Comparison of ENCODE assay signal across 10 cellular contexts in the genomic region with DNA sequence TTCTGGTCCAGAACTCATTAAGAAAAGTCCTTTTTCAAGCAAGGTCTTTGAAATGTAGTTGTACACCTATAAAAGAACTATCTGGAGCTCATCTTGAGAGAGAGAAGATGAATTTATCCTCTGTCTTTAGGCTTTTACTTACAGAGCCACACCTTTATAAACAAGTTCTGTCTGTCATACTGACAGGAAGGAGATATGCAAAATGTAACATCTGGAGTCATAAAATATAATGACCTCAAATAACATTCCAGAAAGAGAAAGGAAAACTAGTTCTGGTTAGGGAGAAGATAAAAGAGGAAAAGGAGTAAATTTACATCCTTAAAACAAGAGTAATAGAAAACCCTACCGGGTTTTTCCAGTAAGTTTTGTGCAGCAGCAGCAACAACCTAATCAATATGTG. TPM values are rescaled to one million over a fixed set of nuclear protein-coding genes. Genes with fewer than 3 reads are reported as not detected.
DNase-seq lines count a peak whose midpoint lies in the region; ATAC-seq and TF ChIP-seq lines count a peak whose summit lies in the region.
"Had no signal": no experiment of that assay in that cellular context is flagged by ENCODE, and none has a peak within 500 bp of the region (broad histone marks: within the 10 kb centered on the region; RNA-seq: fewer than 3 reads in every experiment).

No MANE protein-coding gene starts in this region.

- no peak for ATAC-seq in stimulated activated naive CD8-positive, alpha-beta T cell treated with anti-CD3 and anti-CD28 coated beads, Interleukin-15, Interleukin-2, amounts not matched to agents 100 U/mL and 50 U/mL, for 24 hours
- no peak for ATAC-seq in aorta (ENCODE audit: low FRiP score)
- no peak for ATAC-seq in HG03520 (IDR thresholded peaks at IDR 0.05; ENCODE audit: unreplicated experiment)

- peaks cover 48% of the 10 kb centered on the region for H3K27me3 Mint-ChIP-seq in stimulated activated naive CD8-positive, alpha-beta T cell treated with anti-CD3 and anti-CD28 coated beads, Interleukin-15, Interleukin-2, amounts not matched to agents 100 ng/mL and 50 ng/mL, for 24 hours
- peaks cover 50% of the 10 kb centered on the region for H3K27me3 Mint-ChIP-seq in brain
- peaks cover 61% of the 10 kb centered on the region for H3K27me3 Mint-ChIP-seq in nephron (ENCODE audit: low read depth)

- no peaks in the 10 kb centered on the region for H3K36me3 Mint-ChIP-seq in stimulated activated naive CD8-positive, alpha-beta T cell treated with anti-CD3 and anti-CD28 coated beads, Interleukin-15, Interleukin-2, amounts not matched to agents 100 ng/mL and 50 ng/mL, for 24 hours (ENCODE audit: low read depth)
- H3K36me3 Mint-ChIP-seq in brain: no peaks in the 10 kb centered on the region
- no peaks in the 10 kb centered on the region for H3K36me3 Mint-ChIP-seq in nephron (ENCODE audit: low read depth)

- H3K9me3 Mint-ChIP-seq in stimulated activated naive CD8-positive, alpha-beta T cell treated with anti-CD3 and anti-CD28 coated beads, Interleukin-15, Interleukin-2, amounts not matched to agents 100 ng/mL and 50 ng/mL, for 24 hours: no peaks in the 10 kb centered on the region
- H3K9me3 Mint-ChIP-seq in brain (no peaks in the 10 kb centered on the region), nephron (no peaks in the 10 kb centered on the region)

- no peaks in the 10 kb centered on the region for H3K27me3 ChIP-seq in aorta (ENCODE audit: control insufficient read depth in 1 of 2, insufficient read depth in 2 of 2, low read length in 1 of 2)

- H3K9me3 ChIP-seq in aorta (ENCODE audit: control insufficient read depth, low read length): no peaks in the 10 kb centered on the region

- intact Hi-C loops in aorta (cut with DNase I): loop anchor here (5.0 kb wide), 3 partner anchors 492 to 717 kb away; no protein-coding TSS in a partner anchor

- H3K27ac ChIP-seq in aorta (ENCODE audit: low read depth in 1 of 2, low read length in 2 of 2): no peak overlapping the region
- H3K27ac ChIP-seq: HL-60 had no signal

- H3K4me1 ChIP-seq in aorta (ENCODE audit: control insufficient read depth in 1 of 2, insufficient read depth in 2 of 2, low read length in 2 of 2): no peaks in the 10 kb centered on the region

- 62 to 77% methylated on average over 1 of the region's 1 CpG for WGBS in aorta, 2 donors

- H3K4me1 Mint-ChIP-seq in stimulated activated naive CD8-positive, alpha-beta T cell treated with anti-CD3 and anti-CD28 coated beads, Interleukin-15, Interleukin-2, amounts not matched to agents 100 ng/mL and 50 ng/mL, for 24 hours (ENCODE audit: low read depth): peaks cover 10% of the 10 kb centered on the region
- H3K4me1 Mint-ChIP-seq in brain (peaks cover 21% of the 10 kb centered on the region), nephron (peaks cover 6% of the 10 kb centered on the region)

- no peak for TF ChIP-seq CTCF in brain (conservative IDR thresholded peaks at IDR 0.05)
- no peak for TF ChIP-seq CTCF in nephron (IDR thresholded peaks at IDR 0.05; ENCODE audit: unreplicated experiment in 3 of 3)

- H3K27ac Mint-ChIP-seq in stimulated activated naive CD8-positive, alpha-beta T cell treated with anti-CD3 and anti-CD28 coated beads, Interleukin-15, Interleukin-2, amounts not matched to agents 100 ng/mL and 50 ng/mL, for 24 hours: no peak overlapping the region
- peak overlapping the region in 1 of 5 experiments; percentile 46 for H3K27ac Mint-ChIP-seq in brain
- H3K27ac Mint-ChIP-seq in nephron: no peak overlapping the region

- peak overlapping the region; percentile 9 to 84 for H3K4me3 ChIP-seq in aorta (ENCODE audit: low read length in 2 of 2)

- no peaks in the 10 kb centered on the region for H3K36me3 ChIP-seq in aorta (ENCODE audit: control insufficient read depth in 1 of 2, insufficient read depth in 2 of 2, low read length in 1 of 2)

- H3K4me3 Mint-ChIP-seq in stimulated activated naive CD8-positive, alpha-beta T cell treated with anti-CD3 and anti-CD28 coated beads, Interleukin-15, Interleukin-2, amounts not matched to agents 100 ng/mL and 50 ng/mL, for 24 hours: peak overlapping the region; percentile 84
- H3K4me3 Mint-ChIP-seq in brain (peak overlapping the region; percentile 67 to 97 (median 94)), nephron (peak overlapping the region; percentile 92 to 94 (median 94))

- DNase-seq in stimulated activated naive CD8-positive, alpha-beta T cell treated with anti-CD3 and anti-CD28 coated beads, Interleukin-15, Interleukin-2, amounts not matched to agents 100 U/mL and 50 U/mL, for 24 hours: no peak
- no peak for DNase-seq in aorta
- DNase-seq in OCI-M1 (lab: John Stamatoyannopoulos, UW): no peak
- no peak for DNase-seq in DMS114 treated with DMSO at 0.1 percent for 48 hours (lab: John Stamatoyannopoulos, UW; ENCODE audit: unreplicated experiment)
- DNase-seq: central memory CD4-positive, alpha-beta T cell had no signal

RNA-seq across cellular contexts. Expression of gene INPP4B, which starts 1.3 kb away (rescaled TPM):
- polyA plus RNA-seq in brain (ENCODE audit: insufficient read depth, low read depth, low replicate concordance) (0.56 TPM), aorta (10 to 100 TPM in 1 of 2 donors, 1 to 10 TPM in 1; 3.3 to 11.6 TPM)
- total RNA-seq in aorta: 10 to 100 TPM; 29.7 to 36.8 TPM
